Comparison of ENCODE assay signal across 10 cellular contexts in the genomic region with DNA sequence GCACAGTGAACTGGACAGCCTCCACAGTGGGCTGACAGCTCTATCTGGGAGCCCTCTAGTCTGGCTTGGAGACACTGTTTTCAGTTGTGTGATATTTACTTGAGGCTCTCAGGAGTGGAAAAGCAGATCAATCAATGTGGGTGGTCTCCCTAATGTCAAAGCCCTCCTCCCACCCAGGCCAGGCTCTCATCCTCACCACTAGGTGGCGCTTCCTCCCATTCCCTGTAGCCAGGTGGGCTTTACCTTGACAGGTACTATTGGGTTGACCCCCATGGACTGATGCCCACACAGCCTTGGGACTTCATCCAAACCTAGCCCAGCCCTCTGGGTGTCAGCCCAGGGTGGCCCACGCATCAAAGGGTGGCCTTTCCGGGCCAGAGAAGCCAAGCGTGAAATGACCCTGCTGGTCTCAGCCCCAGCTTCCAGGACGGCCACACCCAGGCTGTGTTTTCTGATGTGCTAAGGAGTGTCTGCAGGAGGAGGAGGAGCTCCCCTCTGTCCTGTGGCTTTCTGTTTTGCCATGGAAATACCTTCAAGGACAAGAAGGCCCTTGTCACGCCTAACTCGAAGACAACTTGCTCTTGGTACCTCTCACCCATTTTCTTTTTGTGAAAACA. TPM values are rescaled to one million over a fixed set of nuclear protein-coding genes. Genes with fewer than 3 reads are reported as not detected.
DNase-seq lines count a peak whose midpoint lies in the region; ATAC-seq, FAIRE-seq and TF ChIP-seq lines count a peak whose summit lies in the region.
"Had no signal": no experiment of that assay in that cellular context is flagged by ENCODE, and none has a peak within 500 bp of the region (broad histone marks: within the 10 kb centered on the region; RNA-seq: fewer than 3 reads in every experiment).

No MANE protein-coding gene starts in this region.

- intact Hi-C loops in kidney (cut with DNase I) = no loop called here

- H3K36me3 ChIP-seq in H7 (replicated peaks; ENCODE audit: control insufficient read depth, insufficient read depth, low read length) = no peaks in the 10 kb centered on the region
- H3K36me3 ChIP-seq in kidney (ENCODE audit: control insufficient read depth in 1 of 2, insufficient read depth in 2 of 2, low read length in 2 of 2) = no peaks in the 10 kb centered on the region

- no peak overlapping the region for H3K27ac ChIP-seq in kidney (ENCODE audit: low read depth in 2 of 2, low read length in 2 of 2)

- TF ChIP-seq CTCF in AG04449 (IDR thresholded peaks at IDR 0.05; ENCODE audit: insufficient read depth, low read length, missing control alignments) (peak; percentile 24), kidney (IDR thresholded peaks at IDR 0.05; ENCODE audit: borderline replicate concordance, extremely low read depth, insufficient read depth) (peak; percentile 25)

- no peak for DNase-seq in AG04449 (ENCODE audit: low read depth, low spot score)
- DNase-seq in H7 = peak; percentile 87
- DNase-seq in activated T-cell treated with anti-CD3 and anti-CD28 coated beads for 4 hours = peak; percentile 15
- peak; percentile 86 for DNase-seq in kidney
- DNase-seq in cerebellar nuclear complex (lab: John Stamatoyannopoulos, UW) = no peak
- no peak for DNase-seq in kidney glomerular epithelial cell (lab: John Stamatoyannopoulos, UW)
- DNase-seq in NCI-H1436 treated with DMSO at 0.1 percent for 48 hours (lab: John Stamatoyannopoulos, UW) = no peak
- DNase-seq: stimulated activated naive B cell treated with anti-CD40 and anti-IgM and Interleukin-4, amounts not matched to agents 10 μg/mL and 1 μg/mL and 100 μg/mL, for 72 hours had no signal

- H3K9ac ChIP-seq in kidney (ENCODE audit: low read length in 2 of 2) = no peak overlapping the region

- no peaks in the 10 kb centered on the region for H3K4me1 ChIP-seq in kidney (ENCODE audit: control insufficient read depth in 1 of 2, insufficient read depth in 1 of 2, low read depth in 1 of 2, low read length in 2 of 2)

- H3K4me3 ChIP-seq in AG04449 (ENCODE audit: low read depth, low read length) = no peak overlapping the region
- H3K4me3 ChIP-seq in H7 (ENCODE audit: insufficient read depth, low read depth, low read length) = no peak overlapping the region
- H3K4me3 ChIP-seq in kidney (ENCODE audit: low read length in 2 of 2) = no peak overlapping the region

- FAIRE-seq in kidney (lab: Jason Lieb, UNC) = no peak

- H3K27me3 ChIP-seq in H7 (ENCODE audit: control insufficient read depth, insufficient read depth, low read length) = no peaks in the 10 kb centered on the region

- CTCF ChIA-PET in AG04449 (lab: Yijun Ruan, JAX) = interaction anchor here (0.9 to 1.4 kb wide), 5 partner anchors 8 to 1117 kb away, joined by 3 to 6 read pairs (median 4); no protein-coding TSS in a partner anchor

- no peak for ATAC-seq in GM18520 (IDR thresholded peaks at IDR 0.05; ENCODE audit: unreplicated experiment)
- ATAC-seq: T-cell had no signal

- H3K9me3 ChIP-seq in kidney (ENCODE audit: control insufficient read depth in 1 of 2, low read length in 2 of 2) = no peaks in the 10 kb centered on the region

- POLR2A ChIA-PET in AG04449 (lab: Yijun Ruan, JAX) = no interaction called here

RNA-seq across cellular contexts. Expression of gene CLIC6, which starts 54.0 kb away (rescaled TPM):
- 0.59 and 0.78 TPM in 2 replicates for total RNA-seq in H7 (2014; rRNA removed; shearing (Covaris generic))
- total RNA-seq in kidney = 10.1 TPM
- polyA plus RNA-seq in kidney (ENCODE audit: insufficient read depth, low read depth, low replicate concordance) = 2.1 TPM

Comparison
In these comparisons a context has a peak if more than half of its experiments do, and no peak if none do; other contexts are left out.
1. DNase-seq: peak in H7 (single experiment), activated T-cell treated with anti-CD3 and anti-CD28 coated beads for 4 hours (single experiment) and kidney (single experiment); none in AG04449 (single experiment), cerebellar nuclear complex (0 of 2), kidney glomerular epithelial cell (single experiment) and NCI-H1436 treated with DMSO at 0.1 percent for 48 hours (single experiment).